Comparison of ENCODE assay signal across 9 cellular contexts in genomic region chr20:58458342-58459057, GRCh38. TPM values are rescaled to one million over a fixed set of nuclear protein-coding genes. Genes with fewer than 3 reads are reported as not detected.
DNase-seq lines count a peak whose midpoint lies in the region; ATAC-seq and TF ChIP-seq lines count a peak whose summit lies in the region.
"Had no signal": no experiment of that assay in that cellular context is flagged by ENCODE, and none has a peak within 500 bp of the region (broad histone marks: within the 10 kb centered on the region; RNA-seq: fewer than 3 reads in every experiment).

No MANE protein-coding gene starts in this region.

- TF ChIP-seq POLR2A in gastroesophageal sphincter (IDR thresholded peaks at IDR 0.05), result no peak

- no peaks in the 10 kb centered on the region for H3K9me2 ChIP-seq in SK-N-SH

- ATAC-seq in SK-N-SH treated with all-trans-retinoic acid at 6 μM for 48 hours (no peak; the same call in 2 of the 3 replicates), HG02852 (IDR thresholded peaks at IDR 0.05; ENCODE audit: unreplicated experiment) (peak; percentile 98), gastroesophageal sphincter (no peak)

- H3K27me3 ChIP-seq in SK-N-SH (ENCODE audit: insufficient read depth) (no peaks in the 10 kb centered on the region), OCI-LY3 (ENCODE audit: low read depth, low read length) (peaks cover 4% of the 10 kb centered on the region; the same call in 1 of the 2 replicates), smooth muscle cell (ENCODE audit: low read depth) (no peaks in the 10 kb centered on the region), gastroesophageal sphincter (no peaks in the 10 kb centered on the region)

- H3K27ac ChIP-seq in SK-N-SH (ENCODE audit: low read depth in 2 of 2, low read length in 1 of 2) (peak overlapping the region in 1 of 2 experiments; percentile 78; a peak in 3 of 4 replicates), OCI-LY3 (ENCODE audit: low read length) (peak overlapping the region; percentile 37), smooth muscle cell (ENCODE audit: low read depth) (peak overlapping the region; percentile 86), gastroesophageal sphincter (no peak overlapping the region)

- peaks cover 11% of the 10 kb centered on the region for H3K36me3 Mint-ChIP-seq in activated CD4-positive, alpha-beta memory T cell treated with anti-CD3 and anti-CD28 coated beads, Interleukin-2, amount 10 ng/mL, durations not matched to agents 7 days and 5 days (ENCODE audit: low read depth)

- H2AFZ ChIP-seq in SK-N-SH (ENCODE audit: low read depth), result no peak overlapping the region
- no peak overlapping the region for H2AFZ ChIP-seq in OCI-LY3 (ENCODE audit: low read depth, low read length)
- no peak overlapping the region for H2AFZ ChIP-seq in smooth muscle cell (ENCODE audit: low read depth)

- H3K4me3 Mint-ChIP-seq in activated CD4-positive, alpha-beta memory T cell treated with anti-CD3 and anti-CD28 coated beads, Interleukin-2, amount 10 ng/mL, durations not matched to agents 7 days and 5 days, result no peak overlapping the region

- peaks cover 6% of the 10 kb centered on the region for H3K9me3 Mint-ChIP-seq in activated CD4-positive, alpha-beta memory T cell treated with anti-CD3 and anti-CD28 coated beads, Interleukin-2, amount 10 ng/mL, durations not matched to agents 7 days and 5 days

- H3K4me1 ChIP-seq in SK-N-SH (ENCODE audit: control insufficient read depth in 1 of 2, insufficient read depth in 2 of 2, low read depth in 1 of 2, low read length in 1 of 2) (peaks cover 23 to 31% of the 10 kb centered on the region in 2 experiments; a peak in 3 of 4 replicates), OCI-LY3 (ENCODE audit: low read length) (peaks cover 24% of the 10 kb centered on the region), smooth muscle cell (ENCODE audit: low read depth) (no peaks in the 10 kb centered on the region), gastroesophageal sphincter (no peaks in the 10 kb centered on the region)

- H3K4me3 ChIP-seq in SK-N-SH (ENCODE audit: low read depth in 2 of 2, low read length in 1 of 2) (no peak overlapping the region), OCI-LY3 (ENCODE audit: low read length) (peak overlapping the region; percentile 40), smooth muscle cell (no peak overlapping the region), gastroesophageal sphincter (no peak overlapping the region)

- peaks cover 0 to 21% of the 10 kb centered on the region in 2 experiments for H3K36me3 ChIP-seq in SK-N-SH (replicated peaks in 1 of 2; ENCODE audit: control insufficient read depth in 1 of 2, insufficient read depth in 2 of 2, low read length in 1 of 2)
- peaks cover 42% of the 10 kb centered on the region for H3K36me3 ChIP-seq in OCI-LY3 (replicated peaks; ENCODE audit: low read depth, low read length)
- no peaks in the 10 kb centered on the region for H3K36me3 ChIP-seq in smooth muscle cell (ENCODE audit: low read depth)
- H3K36me3 ChIP-seq in gastroesophageal sphincter, result peaks cover 0 to 9% of the 10 kb centered on the region in 2 donors

- CTCF ChIA-PET in SK-N-SH (lab: Yijun Ruan, JAX), result interaction anchor here (0.6 to 4.3 kb wide), 3 partner anchors 10 to 192 kb away, joined by 3 to 24 read pairs (median 9); partner anchors contain the start of gene STX16
- CTCF ChIA-PET in activated CD4-positive, alpha-beta memory T cell treated with anti-CD3 and anti-CD28 coated beads, Interleukin-2, amount 10 ng/mL, durations not matched to agents 7 days and 5 days (lab: Charles Lee), result no interaction called here

- DNase-seq in SK-N-SH, result no peak
- DNase-seq in smooth muscle cell (lab: John Stamatoyannopoulos, UW; ENCODE audit: unreplicated experiment), result no peak
- no peak for DNase-seq in activated CD4-positive, alpha-beta memory T cell treated with anti-CD3 and anti-CD28 coated beads, Interleukin-2, amount 10 ng/mL, durations not matched to agents 7 days and 5 days
- DNase-seq in NCI-H2029 treated with DMSO at 0.1 percent for 48 hours (lab: John Stamatoyannopoulos, UW), result no peak
- DNase-seq: ACHN had no signal

- no peaks in the 10 kb centered on the region for H4K20me1 ChIP-seq in SK-N-SH (ENCODE audit: insufficient read depth)
- peaks cover 26% of the 10 kb centered on the region for H4K20me1 ChIP-seq in OCI-LY3 (ENCODE audit: insufficient read depth, low read length)
- H4K20me1 ChIP-seq in smooth muscle cell (ENCODE audit: low read depth), result peaks cover 4% of the 10 kb centered on the region

- POLR2A ChIA-PET in SK-N-SH (lab: Yijun Ruan, JAX), result interaction anchor here (0.7 to 1.7 kb wide), 2 partner anchors 13 to 994 kb away, joined by 3 to 9 read pairs; no protein-coding TSS in a partner anchor
- POLR2A ChIA-PET in activated CD4-positive, alpha-beta memory T cell treated with anti-CD3 and anti-CD28 coated beads, Interleukin-2, amount 10 ng/mL, durations not matched to agents 7 days and 5 days (lab: Charles Lee), result no interaction called here

- H3K9me3 ChIP-seq in SK-N-SH, result peaks cover 7% of the 10 kb centered on the region; the same call in 1 of the 2 replicates
- H3K9me3 ChIP-seq in OCI-LY3 (ENCODE audit: insufficient read depth, low read length), result peaks cover 14% of the 10 kb centered on the region; the same call in 1 of the 2 replicates
- H3K9me3 ChIP-seq in smooth muscle cell (replicated peaks; ENCODE audit: low read depth), result no peaks in the 10 kb centered on the region
- peaks cover 0 to 7% (median 0%) of the 10 kb centered on the region in 3 donors for H3K9me3 ChIP-seq in gastroesophageal sphincter

- TF ChIP-seq RAD21 in SK-N-SH (IDR thresholded peaks at IDR 0.05; ENCODE audit: low read length), result no peak

- H3K27ac Mint-ChIP-seq in activated CD4-positive, alpha-beta memory T cell treated with anti-CD3 and anti-CD28 coated beads, Interleukin-2, amount 10 ng/mL, durations not matched to agents 7 days and 5 days, result no peak overlapping the region

- H3K9ac ChIP-seq in SK-N-SH, result no peak overlapping the region
- H3K9ac ChIP-seq in OCI-LY3 (ENCODE audit: low read length), result peak overlapping the region; percentile 0; the same call in 1 of the 2 replicates
- H3K9ac ChIP-seq in smooth muscle cell (ENCODE audit: low read depth), result peak overlapping the region; percentile 61

- H3K79me2 ChIP-seq in SK-N-SH (ENCODE audit: insufficient read depth) (no peaks in the 10 kb centered on the region), OCI-LY3 (ENCODE audit: low read length) (no peaks in the 10 kb centered on the region), smooth muscle cell (ENCODE audit: low read depth) (no peaks in the 10 kb centered on the region)

- no peaks in the 10 kb centered on the region for H3K4me1 Mint-ChIP-seq in activated CD4-positive, alpha-beta memory T cell treated with anti-CD3 and anti-CD28 coated beads, Interleukin-2, amount 10 ng/mL, durations not matched to agents 7 days and 5 days

- no peak for TF ChIP-seq CTCF in SK-N-SH (IDR thresholded peaks at IDR 0.05)
- 0 out of 2 replicates have a peak, but pooled peaks have one; percentile 12 for TF ChIP-seq CTCF in OCI-LY3 (IDR thresholded peaks at IDR 0.05; ENCODE audit: low read depth, low read length)
- TF ChIP-seq CTCF in smooth muscle cell (IDR thresholded peaks at IDR 0.05; ENCODE audit: borderline replicate concordance, insufficient read depth, poor library complexity, severe bottlenecking), result no peak
- TF ChIP-seq CTCF in gastroesophageal sphincter (IDR thresholded peaks at IDR 0.05), result no peak

- peak in 1 of 2 experiments; percentile 12; a peak in 1 of 4 replicates for TF ChIP-seq EP300 in SK-N-SH (IDR thresholded peaks at IDR 0.05; ENCODE audit: borderline replicate concordance in 1 of 2, low read depth in 1 of 2, low read length in 1 of 2)
- no peak for TF ChIP-seq EP300 in gastroesophageal sphincter (IDR thresholded peaks at IDR 0.05)

- H3F3A ChIP-seq in SK-N-SH (replicated peaks; ENCODE audit: insufficient read depth) (peaks cover 19% of the 10 kb centered on the region), smooth muscle cell (ENCODE audit: low read depth) (peaks cover 16% of the 10 kb centered on the region)

- no peaks in the 10 kb centered on the region for H3K27me3 Mint-ChIP-seq in activated CD4-positive, alpha-beta memory T cell treated with anti-CD3 and anti-CD28 coated beads, Interleukin-2, amount 10 ng/mL, durations not matched to agents 7 days and 5 days

- 0 out of 2 replicates have a peak overlapping the region, but pooled peaks have one; percentile 12 for H3K4me2 ChIP-seq in SK-N-SH
- H3K4me2 ChIP-seq in OCI-LY3 (ENCODE audit: low read length), result peak overlapping the region; percentile 77
- H3K4me2 ChIP-seq in smooth muscle cell, result no peak overlapping the region

- 82% methylated on average over 16 of the region's 16 CpGs for WGBS in SK-N-SH (ENCODE audit: low lambda C conversion rate)
- 51% methylated on average over 16 of the region's 16 CpGs for WGBS in smooth muscle cell (ENCODE audit: low lambda C conversion rate)
- 72 to 91% methylated on average over 3 to 14 of the region's 16 CpGs for WGBS in gastroesophageal sphincter (ENCODE audit: low coverage in 1 of 2), 2 donors

TF ChIP-seq in SK-N-SH, 30 proteins besides CTCF, POLR2A, EP300 and RAD21 (continues in another document):
- TF ChIP-seq PBX3 (IDR thresholded peaks at IDR 0.05), result no peak

RNA-seq across cellular contexts. Expression of gene APCDD1L, which starts 56.7 kb away (rescaled TPM):
- polyA plus RNA-seq in SK-N-SH (2012; rRNA removed) (0.31 and 0.99 TPM in 2 replicates), smooth muscle cell (18.3 and 20.6 TPM in 2 replicates)
- 0.36 and 0.47 TPM in 2 replicates for polyA plus RNA-seq in SK-N-SH (2012; cell fraction: cytosol; rRNA removed)
- 0.60 and 0.76 TPM in 2 replicates for polyA plus RNA-seq in SK-N-SH (2012; cell fraction: nucleus; rRNA removed)
- total RNA-seq in smooth muscle cell (8.1 and 9.4 TPM in 2 replicates), gastroesophageal sphincter (1 to 10 TPM in 2 of 4 donors, under 1 TPM in 2; 0.40 to 1.1 (median 0.88) TPM)
- not detected for total RNA-seq in activated CD4-positive, alpha-beta memory T cell treated with anti-CD3 and anti-CD28 coated beads, Interleukin-2, amount 10 ng/mL, durations not matched to agents 7 days and 5 days

Comparison
In these comparisons a context has a peak if more than half of its experiments do, and no peak if none do; other contexts are left out.
1. H3K27ac ChIP-seq: peak in OCI-LY3 (single experiment) and smooth muscle cell (single experiment); none in gastroesophageal sphincter (0 of 4).